ENCODE assay signal across 11 cellular contexts in genomic region chr6:111590209-111590955, GRCh38. TPM values are rescaled to one million over a fixed set of nuclear protein-coding genes. Genes with fewer than 3 reads are reported as not detected.
DNase-seq lines count a peak whose midpoint lies in the region; ATAC-seq and TF ChIP-seq lines count a peak whose summit lies in the region.
"Had no signal": no experiment of that assay in that cellular context is flagged by ENCODE, and none has a peak within 500 bp of the region (broad histone marks: within the 10 kb centered on the region; RNA-seq: fewer than 3 reads in every experiment).

No MANE protein-coding gene starts in this region.

- peaks cover 32 to 41% of the 10 kb centered on the region in 2 experiments for H3K4me1 ChIP-seq in SK-N-SH (ENCODE audit: control insufficient read depth in 1 of 2, insufficient read depth in 2 of 2, low read depth in 1 of 2, low read length in 1 of 2)
- peaks cover 2% of the 10 kb centered on the region for H3K4me1 ChIP-seq in urinary bladder (ENCODE audit: insufficient read depth)
- H3K4me1 ChIP-seq in Karpas-422 (ENCODE audit: low read length) = peaks cover 8% of the 10 kb centered on the region

- peak overlapping the region; percentile 39 for H3K27ac Mint-ChIP-seq in nephron progenitor cell
- no peak overlapping the region for H3K27ac Mint-ChIP-seq in stimulated activated effector memory CD8-positive, alpha-beta T cell treated with anti-CD3 and anti-CD28 coated beads, Interleukin-12 subunit alpha, Interleukin-12 subunit beta, amount 100 ng/mL, for 72 hours

- peak overlapping the region; percentile 64; the same call in 1 of the 2 replicates for H3K9ac ChIP-seq in SK-N-SH
- no peak overlapping the region for H3K9ac ChIP-seq in Karpas-422 (ENCODE audit: low read length)

- POLR2A ChIA-PET in SK-N-SH (lab: Yijun Ruan, JAX) = interaction anchor here (0.6 kb wide), 1 partner anchor 23 kb away, joined by 3 read pairs; no protein-coding TSS in a partner anchor

- peaks cover 10% of the 10 kb centered on the region for H3K36me3 Mint-ChIP-seq in nephron progenitor cell (ENCODE audit: low read depth)
- H3K36me3 Mint-ChIP-seq in stimulated activated effector memory CD8-positive, alpha-beta T cell treated with anti-CD3 and anti-CD28 coated beads, Interleukin-12 subunit alpha, Interleukin-12 subunit beta, amount 100 ng/mL, for 72 hours = peaks cover 36% of the 10 kb centered on the region

- H3K4me3 Mint-ChIP-seq in nephron progenitor cell = no peak overlapping the region
- no peak overlapping the region for H3K4me3 Mint-ChIP-seq in stimulated activated effector memory CD8-positive, alpha-beta T cell treated with anti-CD3 and anti-CD28 coated beads, Interleukin-12 subunit alpha, Interleukin-12 subunit beta, amount 100 ng/mL, for 72 hours

- H3K79me2 ChIP-seq in SK-N-SH (ENCODE audit: insufficient read depth) = no peaks in the 10 kb centered on the region
- H3K79me2 ChIP-seq in Karpas-422 (ENCODE audit: low read length) = peaks cover 83% of the 10 kb centered on the region

- no peaks in the 10 kb centered on the region for H3K9me3 Mint-ChIP-seq in nephron progenitor cell
- H3K9me3 Mint-ChIP-seq in stimulated activated effector memory CD8-positive, alpha-beta T cell treated with anti-CD3 and anti-CD28 coated beads, Interleukin-12 subunit alpha, Interleukin-12 subunit beta, amount 100 ng/mL, for 72 hours = no peaks in the 10 kb centered on the region
- H3K9me3 Mint-ChIP-seq: activated T-helper 2 cell treated with anti-CD3 and anti-CD28 coated beads, Interferon-gamma antibody, Interleukin-2, Interleukin-4, amounts not matched to agents 10 μg/mL and 5 μg/mL and 100 μg/mL, durations not matched to agents 14 hours and 24 hours and 36 hours had no signal

- DNase-seq in SK-N-SH (no peak), dorsolateral prefrontal cortex (no peak), nephron progenitor cell (no peak), Karpas-422 (no peak)
- DNase-seq in stimulated activated effector memory CD8-positive, alpha-beta T cell treated with anti-CD3 and anti-CD28 coated beads, Interleukin-12 subunit alpha, Interleukin-12 subunit beta, amount 100 ng/mL, for 72 hours (ENCODE audit: low spot score in 2 of 2) = no peak
- DNase-seq: heart left ventricle, NCI-H345 had no signal

- H3K4me2 ChIP-seq in SK-N-SH (peak overlapping the region; percentile 80; the same call in 1 of the 2 replicates), Karpas-422 (ENCODE audit: low read depth, low read length, poor library complexity, severe bottlenecking) (no peak overlapping the region)

- H3K27me3 Mint-ChIP-seq in nephron progenitor cell (ENCODE audit: low read depth, poor library complexity) = peaks cover 6% of the 10 kb centered on the region

- H3K36me3 ChIP-seq in SK-N-SH (replicated peaks in 1 of 2; ENCODE audit: control insufficient read depth in 1 of 2, insufficient read depth in 2 of 2, low read length in 1 of 2) (no peaks in the 10 kb centered on the region), urinary bladder (ENCODE audit: insufficient read depth) (no peaks in the 10 kb centered on the region), Karpas-422 (ENCODE audit: insufficient read depth, low read length) (peaks cover 31% of the 10 kb centered on the region; the same call in 1 of the 2 replicates)

- peaks cover 37% of the 10 kb centered on the region for H3F3A ChIP-seq in SK-N-SH (replicated peaks; ENCODE audit: insufficient read depth)

- TF ChIP-seq RAD21 in SK-N-SH (IDR thresholded peaks at IDR 0.05; ENCODE audit: low read length) = no peak

- H3K9me3 ChIP-seq in SK-N-SH (no peaks in the 10 kb centered on the region), Karpas-422 (ENCODE audit: low read length) (no peaks in the 10 kb centered on the region)
- H3K9me3 ChIP-seq: heart left ventricle had no signal

- CTCF ChIA-PET in SK-N-SH (lab: Yijun Ruan, JAX) = interaction anchor here (0.8 kb wide), 1 partner anchor 439 kb away, joined by 3 read pairs; no protein-coding TSS in a partner anchor

- no peak for TF ChIP-seq CTCF in SK-N-SH (IDR thresholded peaks at IDR 0.05)
- no peak for TF ChIP-seq CTCF in dorsolateral prefrontal cortex (IDR thresholded peaks at IDR 0.05 in 54 of 56, conservative IDR thresholded peaks at IDR 0.05 in 2 of 56; ENCODE audit: low read depth in 1 of 56, partially characterized antibody in 56 of 56)
- TF ChIP-seq CTCF in nephron progenitor cell (IDR thresholded peaks at IDR 0.05) = no peak

- peaks cover 61% of the 10 kb centered on the region for H3K4me1 Mint-ChIP-seq in nephron progenitor cell
- H3K4me1 Mint-ChIP-seq in stimulated activated effector memory CD8-positive, alpha-beta T cell treated with anti-CD3 and anti-CD28 coated beads, Interleukin-12 subunit alpha, Interleukin-12 subunit beta, amount 100 ng/mL, for 72 hours = peaks cover 23% of the 10 kb centered on the region

- H4K20me1 ChIP-seq in SK-N-SH (ENCODE audit: insufficient read depth) = no peaks in the 10 kb centered on the region
- H4K20me1 ChIP-seq in Karpas-422 (ENCODE audit: insufficient read depth, low read depth, low read length) = no peaks in the 10 kb centered on the region

- H2AFZ ChIP-seq in SK-N-SH (ENCODE audit: low read depth) = no peak overlapping the region
- H2AFZ ChIP-seq in Karpas-422 (ENCODE audit: low read length) = no peak overlapping the region

- WGBS in SK-N-SH (ENCODE audit: low lambda C conversion rate) = 91% methylated on average over 9 of the region's 9 CpGs
- 70% methylated on average over 9 of the region's 9 CpGs for WGBS in urinary bladder

- no peak for ATAC-seq in SK-N-SH treated with all-trans-retinoic acid at 6 μM for 48 hours
- ATAC-seq in GM18868 (IDR thresholded peaks at IDR 0.05; ENCODE audit: unreplicated experiment) = no peak
- ATAC-seq in stimulated activated effector memory CD8-positive, alpha-beta T cell treated with anti-CD3 and anti-CD28 coated beads, Interleukin-12 subunit alpha, Interleukin-12 subunit beta, amount 100 ng/mL, for 72 hours = no peak

- TF ChIP-seq EP300 in SK-N-SH (IDR thresholded peaks at IDR 0.05; ENCODE audit: borderline replicate concordance in 1 of 2, low read depth in 1 of 2, low read length in 1 of 2) = no peak

- intact Hi-C loops in dorsolateral prefrontal cortex (cut with DNase I) = no loop called here

- H3K4me3 ChIP-seq in SK-N-SH (ENCODE audit: low read depth in 2 of 2, low read length in 1 of 2) (no peak overlapping the region), dorsolateral prefrontal cortex (no peak overlapping the region), urinary bladder (ENCODE audit: low read depth, low read length) (no peak overlapping the region), Karpas-422 (ENCODE audit: low read length) (no peak overlapping the region)
- H3K4me3 ChIP-seq: heart left ventricle had no signal

- H3K27ac ChIP-seq in SK-N-SH (ENCODE audit: low read depth in 2 of 2, low read length in 1 of 2) (peak overlapping the region; percentile 94 to 95), dorsolateral prefrontal cortex (peak overlapping the region in 38 of 59 donors; percentile 1 to 77 (median 44)), urinary bladder (ENCODE audit: low read depth) (peak overlapping the region; percentile 74), Karpas-422 (ENCODE audit: low read length) (no peak overlapping the region)

- H3K9me2 ChIP-seq in SK-N-SH (no peaks in the 10 kb centered on the region), Karpas-422 (replicated peaks; ENCODE audit: insufficient read depth, low read length) (no peaks in the 10 kb centered on the region)

- no peaks in the 10 kb centered on the region for H3K27me3 ChIP-seq in SK-N-SH (ENCODE audit: insufficient read depth)
- H3K27me3 ChIP-seq in dorsolateral prefrontal cortex = no peaks in the 10 kb centered on the region
- no peaks in the 10 kb centered on the region for H3K27me3 ChIP-seq in Karpas-422 (ENCODE audit: low read length)
- H3K27me3 ChIP-seq: heart left ventricle had no signal

TF ChIP-seq in SK-N-SH, 30 proteins besides CTCF, POLR2A, EP300 and RAD21 (continues in another document):
- TF ChIP-seq FOXM1 (IDR thresholded peaks at IDR 0.05; ENCODE audit: low read depth) (no peak), NRF1 (IDR thresholded peaks at IDR 0.05; ENCODE audit: low read depth, low read length) (no peak), USF1 (IDR thresholded peaks at IDR 0.05; ENCODE audit: borderline replicate concordance, low read depth) (no peak)

TF ChIP-seq in SK-N-SH treated with all-trans-retinoic acid at 6 μM for 48 hours, 23 proteins besides CTCF, POLR2A, EP300 and RAD21 (continues in another document):
- TF ChIP-seq RARB (CRISPR knock-in tag; IDR thresholded peaks at IDR 0.05) (no peak), TSHZ2 (CRISPR knock-in tag; IDR thresholded peaks at IDR 0.05) (no peak), CSDC2 (CRISPR knock-in tag; IDR thresholded peaks at IDR 0.05) (no peak), ZNF70 (CRISPR knock-in tag; IDR thresholded peaks at IDR 0.05) (no peak), ZNF8 (CRISPR knock-in tag; IDR thresholded peaks at IDR 0.05) (no peak), OSR1 (CRISPR knock-in tag; IDR thresholded peaks at IDR 0.05) (no peak)

RNA-seq across cellular contexts. Expression of gene TRAF3IP2, which starts 15.3 kb away (rescaled TPM):
- 5.5 and 5.6 TPM in 2 replicates for polyA plus RNA-seq in SK-N-SH (2012; rRNA removed)
- polyA plus RNA-seq in SK-N-SH (2012; cell fraction: cytosol; rRNA removed) = 6.1 and 8.0 TPM in 2 replicates
- 4.3 and 6.7 TPM in 2 replicates for polyA plus RNA-seq in SK-N-SH (2012; cell fraction: nucleus; rRNA removed)
- total RNA-seq in dorsolateral prefrontal cortex = 10 to 100 TPM in 109 of 120 experiments, 1 to 10 TPM in 11; 7.7 to 42.4 (median 16.0) TPM
- total RNA-seq in urinary bladder = 15.2 TPM
- 28.8 TPM for polyA plus RNA-seq in urinary bladder
- 51.2 and 55.5 TPM in 2 replicates for total RNA-seq in Karpas-422 (2014; rRNA removed; shearing (Covaris generic); ENCODE audit: low replicate concordance)
